Comparison of ENCODE assay signal across 10 cellular contexts in genomic region chr13:99959538-99960230, GRCh38. TPM values are rescaled to one million over a fixed set of nuclear protein-coding genes. Genes with fewer than 3 reads are reported as not detected.
DNase-seq lines count a peak whose midpoint lies in the region; ATAC-seq and TF ChIP-seq lines count a peak whose summit lies in the region.
"Had no signal": no experiment of that assay in that cellular context is flagged by ENCODE, and none has a peak within 500 bp of the region (broad histone marks: within the 10 kb centered on the region; RNA-seq: fewer than 3 reads in every experiment).

No MANE protein-coding gene starts in this region.

- peaks cover 88% of the 10 kb centered on the region for H3K27me3 Mint-ChIP-seq in stimulated activated naive CD8-positive, alpha-beta T cell treated with anti-CD3 and anti-CD28 coated beads, Interleukin-15, Interleukin-2, amounts not matched to agents 100 ng/mL and 50 ng/mL, for 24 hours
- H3K27me3 Mint-ChIP-seq in mesothelial cell of epicardium (ENCODE audit: low read depth): peaks cover 97% of the 10 kb centered on the region

- TF ChIP-seq CTCF in astrocyte of the cerebellum (IDR thresholded peaks at IDR 0.05; ENCODE audit: low read depth, low read length, missing control alignments): peak; percentile 57
- TF ChIP-seq CTCF in mesothelial cell of epicardium (IDR thresholded peaks at IDR 0.05; ENCODE audit: unreplicated experiment): no peak

- peak overlapping the region; percentile 59 for H3K4me3 Mint-ChIP-seq in stimulated activated naive CD8-positive, alpha-beta T cell treated with anti-CD3 and anti-CD28 coated beads, Interleukin-15, Interleukin-2, amounts not matched to agents 100 ng/mL and 50 ng/mL, for 24 hours
- H3K4me3 Mint-ChIP-seq in mesothelial cell of epicardium: no peak overlapping the region

- no peaks in the 10 kb centered on the region for H3K9me3 Mint-ChIP-seq in stimulated activated naive CD8-positive, alpha-beta T cell treated with anti-CD3 and anti-CD28 coated beads, Interleukin-15, Interleukin-2, amounts not matched to agents 100 ng/mL and 50 ng/mL, for 24 hours
- H3K9me3 Mint-ChIP-seq in mesothelial cell of epicardium: no peaks in the 10 kb centered on the region

- ATAC-seq in stimulated activated naive CD8-positive, alpha-beta T cell treated with anti-CD3 and anti-CD28 coated beads, Interleukin-15, Interleukin-2, amounts not matched to agents 100 U/mL and 50 U/mL, for 24 hours: no peak
- ATAC-seq in GM21528 (IDR thresholded peaks at IDR 0.05; ENCODE audit: low FRiP score, unreplicated experiment) (no peak), HG03025 (IDR thresholded peaks at IDR 0.05; ENCODE audit: low FRiP score, unreplicated experiment) (no peak)
- ATAC-seq in activated CD4-positive, CD25-positive, alpha-beta regulatory T cell treated with anti-CD3 and anti-CD28 coated beads, Interleukin-2, amount 50 U/mL, for 24 hours: no peak
- ATAC-seq: upper lobe of right lung had no signal

- no peak for DNase-seq in stimulated activated naive CD8-positive, alpha-beta T cell treated with anti-CD3 and anti-CD28 coated beads, Interleukin-15, Interleukin-2, amounts not matched to agents 100 U/mL and 50 U/mL, for 24 hours
- no peak for DNase-seq in astrocyte of the cerebellum (ENCODE audit: low read depth)
- peak; percentile 77 for DNase-seq in left kidney (ENCODE audit: low read depth, low spot score)
- no peak for DNase-seq in mesothelial cell of epicardium (ENCODE audit: low spot score in 2 of 2, unreplicated experiment in 2 of 2)
- DNase-seq: upper lobe of right lung had no signal

- H3K4me1 Mint-ChIP-seq in stimulated activated naive CD8-positive, alpha-beta T cell treated with anti-CD3 and anti-CD28 coated beads, Interleukin-15, Interleukin-2, amounts not matched to agents 100 ng/mL and 50 ng/mL, for 24 hours (ENCODE audit: low read depth): peaks cover 20% of the 10 kb centered on the region
- peaks cover 19% of the 10 kb centered on the region for H3K4me1 Mint-ChIP-seq in mesothelial cell of epicardium

- H3K36me3 Mint-ChIP-seq in stimulated activated naive CD8-positive, alpha-beta T cell treated with anti-CD3 and anti-CD28 coated beads, Interleukin-15, Interleukin-2, amounts not matched to agents 100 ng/mL and 50 ng/mL, for 24 hours (ENCODE audit: low read depth): no peaks in the 10 kb centered on the region
- no peaks in the 10 kb centered on the region for H3K36me3 Mint-ChIP-seq in mesothelial cell of epicardium

- peak overlapping the region; percentile 39 for H3K4me3 ChIP-seq in astrocyte of the cerebellum (ENCODE audit: low read depth, low read length)
- H3K4me3 ChIP-seq: upper lobe of right lung had no signal

- in situ Hi-C loops in astrocyte of the cerebellum (cut with HindIII; ENCODE audit: low sequenced_read_pairs): no loop called here

- H3K27ac Mint-ChIP-seq in stimulated activated naive CD8-positive, alpha-beta T cell treated with anti-CD3 and anti-CD28 coated beads, Interleukin-15, Interleukin-2, amounts not matched to agents 100 ng/mL and 50 ng/mL, for 24 hours: no peak overlapping the region
- H3K27ac Mint-ChIP-seq in mesothelial cell of epicardium: no peak overlapping the region

RNA-seq across cellular contexts. Expression of gene ZIC5, which starts 11.9 kb away (rescaled TPM):
- not detected in 3 replicates for total RNA-seq in mesothelial cell of epicardium
- total RNA-seq: pulmonary artery endothelial cell, upper lobe of right lung had no signal

RNA-seq across cellular contexts. Expression of gene ZIC2, which starts 21.9 kb away (rescaled TPM):
- total RNA-seq in mesothelial cell of epicardium: 0.47 TPM in 1 of 3 replicates, not detected in the others
- total RNA-seq: pulmonary artery endothelial cell, upper lobe of right lung had no signal
